ENCODE assay signal across 1 cellular context in genomic region chr7:17099083-17099973, GRCh38.
TF ChIP-seq lines count a peak whose summit lies in the region.

No MANE protein-coding gene starts in this region.

TF ChIP-seq in HepG2, 621 proteins besides CTCF, POLR2A, EP300 and RAD21 (continued from another document and continues in another):
- TF ChIP-seq, protein P1, sequence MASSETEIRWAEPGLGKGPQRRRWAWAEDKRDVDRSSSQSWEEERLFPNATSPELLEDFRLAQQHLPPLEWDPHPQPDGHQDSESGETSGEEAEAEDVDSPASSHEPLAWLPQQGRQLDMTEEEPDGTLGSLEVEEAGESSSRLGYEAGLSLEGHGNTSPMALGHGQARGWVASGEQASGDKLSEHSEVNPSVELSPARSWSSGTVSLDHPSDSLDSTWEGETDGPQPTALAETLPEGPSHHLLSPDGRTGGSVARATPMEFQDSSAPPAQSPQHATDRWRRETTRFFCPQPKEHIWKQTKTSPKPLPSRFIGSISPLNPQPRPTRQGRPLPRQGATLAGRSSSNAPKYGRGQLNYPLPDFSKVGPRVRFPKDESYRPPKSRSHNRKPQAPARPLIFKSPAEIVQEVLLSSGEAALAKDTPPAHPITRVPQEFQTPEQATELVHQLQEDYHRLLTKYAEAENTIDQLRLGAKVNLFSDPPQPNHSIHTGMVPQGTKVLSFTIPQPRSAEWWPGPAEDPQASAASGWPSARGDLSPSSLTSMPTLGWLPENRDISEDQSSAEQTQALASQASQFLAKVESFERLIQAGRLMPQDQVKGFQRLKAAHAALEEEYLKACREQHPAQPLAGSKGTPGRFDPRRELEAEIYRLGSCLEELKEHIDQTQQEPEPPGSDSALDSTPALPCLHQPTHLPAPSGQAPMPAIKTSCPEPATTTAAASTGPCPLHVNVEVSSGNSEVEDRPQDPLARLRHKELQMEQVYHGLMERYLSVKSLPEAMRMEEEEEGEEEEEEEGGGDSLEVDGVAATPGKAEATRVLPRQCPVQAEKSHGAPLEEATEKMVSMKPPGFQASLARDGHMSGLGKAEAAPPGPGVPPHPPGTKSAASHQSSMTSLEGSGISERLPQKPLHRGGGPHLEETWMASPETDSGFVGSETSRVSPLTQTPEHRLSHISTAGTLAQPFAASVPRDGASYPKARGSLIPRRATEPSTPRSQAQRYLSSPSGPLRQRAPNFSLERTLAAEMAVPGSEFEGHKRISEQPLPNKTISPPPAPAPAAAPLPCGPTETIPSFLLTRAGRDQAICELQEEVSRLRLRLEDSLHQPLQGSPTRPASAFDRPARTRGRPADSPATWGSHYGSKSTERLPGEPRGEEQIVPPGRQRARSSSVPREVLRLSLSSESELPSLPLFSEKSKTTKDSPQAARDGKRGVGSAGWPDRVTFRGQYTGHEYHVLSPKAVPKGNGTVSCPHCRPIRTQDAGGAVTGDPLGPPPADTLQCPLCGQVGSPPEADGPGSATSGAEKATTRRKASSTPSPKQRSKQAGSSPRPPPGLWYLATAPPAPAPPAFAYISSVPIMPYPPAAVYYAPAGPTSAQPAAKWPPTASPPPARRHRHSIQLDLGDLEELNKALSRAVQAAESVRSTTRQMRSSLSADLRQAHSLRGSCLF (CRISPR knock-in tag; IDR thresholded peaks at IDR 0.05; ENCODE audit: borderline replicate concordance), result 0 out of 2 replicates have a peak, but pooled peaks have one; percentile 67
- TF ChIP-seq ZBTB10 (CRISPR knock-in tag; IDR thresholded peaks at IDR 0.05; ENCODE audit: borderline replicate concordance), result peak; percentile 69; the same call in 1 of the 2 replicates
- TF ChIP-seq NCOA1 (CRISPR knock-in tag; IDR thresholded peaks at IDR 0.05), result peak; percentile 90
- peak; percentile 86 for TF ChIP-seq ZNF547 (CRISPR knock-in tag; IDR thresholded peaks at IDR 0.05)
- no peak for TF ChIP-seq ZSCAN30 (CRISPR knock-in tag; IDR thresholded peaks at IDR 0.05)
- peak; percentile 84; the same call in 1 of the 2 replicates for TF ChIP-seq CCDC6 (CRISPR knock-in tag; IDR thresholded peaks at IDR 0.05)
- 0 out of 2 replicates have a peak, but pooled peaks have one; percentile 48 for TF ChIP-seq ZNF343 (CRISPR knock-in tag; IDR thresholded peaks at IDR 0.05)
- TF ChIP-seq GPN1 (CRISPR knock-in tag; IDR thresholded peaks at IDR 0.05; ENCODE audit: borderline replicate concordance), result no peak
- TF ChIP-seq ZNF670 (CRISPR knock-in tag; IDR thresholded peaks at IDR 0.05; ENCODE audit: borderline replicate concordance), result peak; percentile 81
- TF ChIP-seq SRF (IDR thresholded peaks at IDR 0.05; ENCODE audit: low read depth, low read length), result peak; percentile 71
- TF ChIP-seq FOXK1 (CRISPR knock-in tag; IDR thresholded peaks at IDR 0.05; ENCODE audit: borderline replicate concordance, low read depth), result peak; percentile 82; the same call in 1 of the 2 replicates
- TF ChIP-seq MEIS1 (CRISPR knock-in tag; IDR thresholded peaks at IDR 0.05; ENCODE audit: borderline replicate concordance), result no peak
- no peak for TF ChIP-seq SMARCE1 (IDR thresholded peaks at IDR 0.05; ENCODE audit: borderline replicate concordance)
- no peak for TF ChIP-seq NFE2L1 (CRISPR knock-in tag; IDR thresholded peaks at IDR 0.05; ENCODE audit: borderline replicate concordance)
- 0 out of 2 replicates have a peak, but pooled peaks have one; percentile 41 for TF ChIP-seq ISX (CRISPR knock-in tag; conservative IDR thresholded peaks at IDR 0.05)
- TF ChIP-seq CEBPB (IDR thresholded peaks at IDR 0.05; ENCODE audit: borderline replicate concordance, low read depth, low read length), result peak; percentile 100
- TF ChIP-seq ETV5 (CRISPR knock-in tag; IDR thresholded peaks at IDR 0.05; ENCODE audit: borderline replicate concordance), result peak; percentile 71; the same call in 1 of the 2 replicates
- TF ChIP-seq ZNF678 (CRISPR knock-in tag; IDR thresholded peaks at IDR 0.05), result no peak
- TF ChIP-seq ZNF800 (CRISPR knock-in tag; IDR thresholded peaks at IDR 0.05), result peak; percentile 66; the same call in 1 of the 2 replicates
- TF ChIP-seq, protein P2, sequence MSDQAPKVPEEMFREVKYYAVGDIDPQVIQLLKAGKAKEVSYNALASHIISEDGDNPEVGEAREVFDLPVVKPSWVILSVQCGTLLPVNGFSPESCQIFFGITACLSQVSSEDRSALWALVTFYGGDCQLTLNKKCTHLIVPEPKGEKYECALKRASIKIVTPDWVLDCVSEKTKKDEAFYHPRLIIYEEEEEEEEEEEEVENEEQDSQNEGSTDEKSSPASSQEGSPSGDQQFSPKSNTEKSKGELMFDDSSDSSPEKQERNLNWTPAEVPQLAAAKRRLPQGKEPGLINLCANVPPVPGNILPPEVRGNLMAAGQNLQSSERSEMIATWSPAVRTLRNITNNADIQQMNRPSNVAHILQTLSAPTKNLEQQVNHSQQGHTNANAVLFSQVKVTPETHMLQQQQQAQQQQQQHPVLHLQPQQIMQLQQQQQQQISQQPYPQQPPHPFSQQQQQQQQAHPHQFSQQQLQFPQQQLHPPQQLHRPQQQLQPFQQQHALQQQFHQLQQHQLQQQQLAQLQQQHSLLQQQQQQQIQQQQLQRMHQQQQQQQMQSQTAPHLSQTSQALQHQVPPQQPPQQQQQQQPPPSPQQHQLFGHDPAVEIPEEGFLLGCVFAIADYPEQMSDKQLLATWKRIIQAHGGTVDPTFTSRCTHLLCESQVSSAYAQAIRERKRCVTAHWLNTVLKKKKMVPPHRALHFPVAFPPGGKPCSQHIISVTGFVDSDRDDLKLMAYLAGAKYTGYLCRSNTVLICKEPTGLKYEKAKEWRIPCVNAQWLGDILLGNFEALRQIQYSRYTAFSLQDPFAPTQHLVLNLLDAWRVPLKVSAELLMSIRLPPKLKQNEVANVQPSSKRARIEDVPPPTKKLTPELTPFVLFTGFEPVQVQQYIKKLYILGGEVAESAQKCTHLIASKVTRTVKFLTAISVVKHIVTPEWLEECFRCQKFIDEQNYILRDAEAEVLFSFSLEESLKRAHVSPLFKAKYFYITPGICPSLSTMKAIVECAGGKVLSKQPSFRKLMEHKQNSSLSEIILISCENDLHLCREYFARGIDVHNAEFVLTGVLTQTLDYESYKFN (CRISPR knock-in tag; conservative IDR thresholded peaks at IDR 0.05), result peak; percentile 84
- TF ChIP-seq TBX3 (IDR thresholded peaks at IDR 0.05; ENCODE audit: borderline replicate concordance), result peak; percentile 61; the same call in 1 of the 2 replicates
- peak; percentile 15; the same call in 1 of the 2 replicates for TF ChIP-seq SPEN (CRISPR knock-in tag; IDR thresholded peaks at IDR 0.05; ENCODE audit: low read depth)
- no peak for TF ChIP-seq CENPT (CRISPR knock-in tag; IDR thresholded peaks at IDR 0.05; ENCODE audit: low read depth)
- TF ChIP-seq ZBTB39 (CRISPR knock-in tag; IDR thresholded peaks at IDR 0.05), result peak; percentile 23; the same call in 1 of the 2 replicates
- TF ChIP-seq ZNF121 (CRISPR knock-in tag; IDR thresholded peaks at IDR 0.05), result no peak
- peak; percentile 84 for TF ChIP-seq PPARG (CRISPR knock-in tag; conservative IDR thresholded peaks at IDR 0.05)
- TF ChIP-seq ZNF724P (CRISPR knock-in tag; IDR thresholded peaks at IDR 0.05; ENCODE audit: borderline replicate concordance), result peak; percentile 77; the same call in 1 of the 2 replicates
- TF ChIP-seq RBM39 (IDR thresholded peaks at IDR 0.05; ENCODE audit: low read depth, low read length, poor library complexity, severe bottlenecking), result no peak
- no peak for TF ChIP-seq STAT5B (CRISPR knock-in tag; IDR thresholded peaks at IDR 0.05)
- TF ChIP-seq SRSF4 (IDR thresholded peaks at IDR 0.05; ENCODE audit: low read depth, low read length, poor library complexity, severe bottlenecking), result no peak
- TF ChIP-seq FOXJ3 (CRISPR knock-in tag; IDR thresholded peaks at IDR 0.05; ENCODE audit: borderline replicate concordance), result peak; percentile 94
- peak; percentile 94 for TF ChIP-seq ZNF556 (CRISPR knock-in tag; IDR thresholded peaks at IDR 0.05; ENCODE audit: borderline replicate concordance)
- TF ChIP-seq NR3C1 (CRISPR knock-in tag; IDR thresholded peaks at IDR 0.05), result no peak
- TF ChIP-seq DPF2 (CRISPR knock-in tag; IDR thresholded peaks at IDR 0.05; ENCODE audit: borderline replicate concordance, low read depth), result peak; percentile 90
- TF ChIP-seq SIN3B (IDR thresholded peaks at IDR 0.05; ENCODE audit: low read length), result no peak
- peak; percentile 82; the same call in 1 of the 2 replicates for TF ChIP-seq ZFP36L1 (CRISPR knock-in tag; IDR thresholded peaks at IDR 0.05)
- no peak for TF ChIP-seq TCF12 (IDR thresholded peaks at IDR 0.05)
- TF ChIP-seq TCF12 (CRISPR knock-in tag; IDR thresholded peaks at IDR 0.05), result peak; percentile 57; the same call in 1 of the 2 replicates
- TF ChIP-seq HBP1 (CRISPR knock-in tag; IDR thresholded peaks at IDR 0.05; ENCODE audit: low read depth), result peak; percentile 80; the same call in 1 of the 2 replicates
- TF ChIP-seq GATA4 (IDR thresholded peaks at IDR 0.05; ENCODE audit: borderline replicate concordance, low read depth), result peak; percentile 84; the same call in 1 of the 2 replicates
- TF ChIP-seq ZNF264 (CRISPR knock-in tag; IDR thresholded peaks at IDR 0.05), result peak; percentile 95
- no peak for TF ChIP-seq TIGD3 (CRISPR knock-in tag; IDR thresholded peaks at IDR 0.05; ENCODE audit: borderline replicate concordance)
- TF ChIP-seq GTF3A (CRISPR knock-in tag; conservative IDR thresholded peaks at IDR 0.05), result no peak
- TF ChIP-seq HCFC1 (IDR thresholded peaks at IDR 0.05; ENCODE audit: low read depth, low read length), result no peak
- TF ChIP-seq ZNF557 (CRISPR knock-in tag; IDR thresholded peaks at IDR 0.05), result no peak
- peak; percentile 71 for TF ChIP-seq SAP130 (CRISPR knock-in tag; IDR thresholded peaks at IDR 0.05; ENCODE audit: low read depth)
- TF ChIP-seq FIP1L1 (IDR thresholded peaks at IDR 0.05; ENCODE audit: borderline replicate concordance, insufficient read depth, low read depth, low read length), result no peak
